1 cellular context compared by ENCODE assay signal in genomic region chr10:10074847-10075246, GRCh38.
DNase-seq lines count a peak whose midpoint lies in the region.
"Not testable (repeated sequence)": the region's sequence is repeated elsewhere in the genome, so short reads cannot be mapped to it uniquely, and the experiment has no call there.

No MANE protein-coding gene starts in this region.

- intact Hi-C loops in posterior vena cava (cut with DNase I) = not testable (repeated sequence)

- peak; percentile 64 for DNase-seq in posterior vena cava (ENCODE audit: low spot score)
